Comparison of ENCODE assay signal across 8 cellular contexts in genomic region chr3:9398715-9399708, GRCh38. TPM values are rescaled to one million over a fixed set of nuclear protein-coding genes. Genes with fewer than 3 reads are reported as not detected.
A peak's percentile ranks its signal among the peaks of the same experiment; 100 is the strongest.
DNase-seq lines count a peak whose midpoint lies in the region; ATAC-seq lines count a peak whose summit lies in the region.

No MANE protein-coding gene starts in this region.

- H3K4me1 Mint-ChIP-seq in activated T-helper 17 cell treated with anti-CD3 and anti-CD28 coated beads, Interleukin-2, amount 50 U/mL, for 72 hours = peaks cover 37% of the 10 kb centered on the region

- H3K27me3 ChIP-seq in rectal smooth muscle tissue (ENCODE audit: control insufficient read depth, insufficient read depth, low read length) = no peaks in the 10 kb centered on the region

- peaks cover 62% of the 10 kb centered on the region for H3K4me1 ChIP-seq in rectal smooth muscle tissue (ENCODE audit: control insufficient read depth, insufficient read depth, low read length)

- peak overlapping the region; percentile 98 for H3K4me3 Mint-ChIP-seq in activated T-helper 17 cell treated with anti-CD3 and anti-CD28 coated beads, Interleukin-2, amount 50 U/mL, for 72 hours

- H3K27me3 Mint-ChIP-seq in activated T-helper 17 cell treated with anti-CD3 and anti-CD28 coated beads, Interleukin-2, amount 50 U/mL, for 72 hours = no peaks in the 10 kb centered on the region

- peak overlapping the region; percentile 98 for H3K27ac Mint-ChIP-seq in activated T-helper 17 cell treated with anti-CD3 and anti-CD28 coated beads, Interleukin-2, amount 50 U/mL, for 72 hours

- DNase-seq in NCI-H2107 treated with DMSO at 0.1 percent for 48 hours (lab: John Stamatoyannopoulos, UW; ENCODE audit: unreplicated experiment) (peak; percentile 8), NCI-H2107 (lab: John Stamatoyannopoulos, UW) (no peak), LoVo (ENCODE audit: low spot score) (peak; percentile 19), foreskin melanocyte (peak; percentile 10), NCI-H510A (lab: John Stamatoyannopoulos, UW) (no peak)

- H3K27ac ChIP-seq in rectal smooth muscle tissue (ENCODE audit: low read depth, low read length) = peak overlapping the region; percentile 97

- no peaks in the 10 kb centered on the region for H3K9me3 Mint-ChIP-seq in activated T-helper 17 cell treated with anti-CD3 and anti-CD28 coated beads, Interleukin-2, amount 50 U/mL, for 72 hours

- H3K36me3 Mint-ChIP-seq in activated T-helper 17 cell treated with anti-CD3 and anti-CD28 coated beads, Interleukin-2, amount 50 U/mL, for 72 hours (ENCODE audit: low read depth) = peaks cover 71% of the 10 kb centered on the region

- peak overlapping the region; percentile 95 for H3K9ac ChIP-seq in rectal smooth muscle tissue (ENCODE audit: low read length)

- no peaks in the 10 kb centered on the region for H3K36me3 ChIP-seq in rectal smooth muscle tissue (ENCODE audit: control insufficient read depth, insufficient read depth, low read length)

- peak overlapping the region; percentile 89 for H3K4me3 ChIP-seq in rectal smooth muscle tissue (ENCODE audit: low read length)

- no peak for ATAC-seq in activated T-helper 17 cell treated with anti-CD3 and anti-CD28 coated beads, Interleukin-2, amount 50 U/mL, for 72 hours (replicated peaks)
- ATAC-seq in HG03280 (IDR thresholded peaks at IDR 0.05; ENCODE audit: unreplicated experiment) = no peak

RNA-seq across cellular contexts. Expression of gene SETD5, which starts 1.6 kb away (rescaled TPM):
- total RNA-seq in activated T-helper 17 cell treated with anti-CD3 and anti-CD28 coated beads, Interleukin-2, amount 50 U/mL, for 72 hours = 100 to 1,000 TPM; 107 to 148 TPM

RNA-seq across cellular contexts. Expression of gene THUMPD3, which starts 36.2 kb away (rescaled TPM):
- 10 to 100 TPM; 46.2 to 53.9 TPM for total RNA-seq in activated T-helper 17 cell treated with anti-CD3 and anti-CD28 coated beads, Interleukin-2, amount 50 U/mL, for 72 hours

Comparison
In these comparisons a context has a peak if more than half of its experiments do, and no peak if none do; other contexts are left out.
1. DNase-seq: peak in NCI-H2107 treated with DMSO at 0.1 percent for 48 hours (single experiment), LoVo (single experiment) and foreskin melanocyte (single experiment); none in NCI-H2107 (single experiment) and NCI-H510A (single experiment).